In the genomic region with DNA sequence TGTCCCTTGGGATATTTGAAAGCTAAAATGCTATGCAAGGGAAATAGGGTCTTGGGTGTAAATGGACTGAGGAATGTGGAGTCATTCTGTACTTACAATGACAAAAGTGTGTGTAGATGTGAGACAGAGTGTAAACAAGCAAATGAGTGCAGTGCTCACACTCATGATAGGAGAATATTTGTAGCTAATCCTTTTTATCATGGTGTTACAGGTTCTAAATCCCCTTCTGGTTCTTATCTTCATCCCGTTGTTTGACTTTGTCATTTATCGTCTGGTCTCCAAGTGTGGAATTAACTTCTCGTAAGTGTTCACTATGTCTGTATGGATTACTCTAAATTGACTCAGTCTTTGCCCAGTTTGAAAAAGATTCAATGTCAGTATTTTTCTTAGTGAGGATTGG, we compare ENCODE assay signal across 17 cellular contexts.
"Had no signal": no experiment of that assay in that cellular context is flagged by ENCODE, and none has a peak within 500 bp of the region (broad histone marks: within the 10 kb centered on the region; RNA-seq: fewer than 3 reads in every experiment).

No MANE protein-coding gene starts in this region.

- H3K4me3 ChIP-seq: lower lobe of right lung, mucosa of descending colon, pancreas, right lobe of liver, stomach, thyroid gland, vagina had no signal

- H3K9me3 ChIP-seq: lower lobe of right lung, mucosa of descending colon, neutrophil, pancreas, right lobe of liver, stomach, thyroid gland, vagina had no signal

- H3K36me3 ChIP-seq: thyroid gland, vagina had no signal

- H3K27ac ChIP-seq: lower lobe of right lung, neutrophil, pancreas, right lobe of liver, stomach, thyroid gland, vagina had no signal

- H3K27me3 ChIP-seq: neutrophil, pancreas, right lobe of liver, stomach, thyroid gland, vagina had no signal

- DNase-seq: cortex of kidney; effector memory CD8-positive, alpha-beta T cell; left ventricle myocardium superior; lower lobe of right lung; mucosa of descending colon; naive B cell; pancreas; right lobe of liver; stimulated activated CD4-positive, alpha-beta T cell treated with anti-CD3 and anti-CD28 coated beads, Interleukin-12 subunit alpha, Interleukin-12 subunit beta, amount 100 ng/mL, for 4 hours; stimulated activated CD4-positive, alpha-beta T cell treated with anti-CD3 and anti-CD28 coated beads, Interleukin-2, amount 100 ng/mL, for 24 hours; stimulated activated CD4-positive, alpha-beta T cell treated with anti-CD3 and anti-CD28 coated beads, Interleukin-4, amount 100 ng/mL, for 24 hours; stimulated activated naive CD4-positive, alpha-beta T cell treated with Interleukin-2 at 50 U/mL for 16 hours; stomach; thyroid gland; trophoblast cell had no signal

- H3K4me1 ChIP-seq: lower lobe of right lung, pancreas, right lobe of liver, stomach, thyroid gland, vagina had no signal
